Comparison of ENCODE assay signal across 21 cellular contexts in the genomic region with DNA sequence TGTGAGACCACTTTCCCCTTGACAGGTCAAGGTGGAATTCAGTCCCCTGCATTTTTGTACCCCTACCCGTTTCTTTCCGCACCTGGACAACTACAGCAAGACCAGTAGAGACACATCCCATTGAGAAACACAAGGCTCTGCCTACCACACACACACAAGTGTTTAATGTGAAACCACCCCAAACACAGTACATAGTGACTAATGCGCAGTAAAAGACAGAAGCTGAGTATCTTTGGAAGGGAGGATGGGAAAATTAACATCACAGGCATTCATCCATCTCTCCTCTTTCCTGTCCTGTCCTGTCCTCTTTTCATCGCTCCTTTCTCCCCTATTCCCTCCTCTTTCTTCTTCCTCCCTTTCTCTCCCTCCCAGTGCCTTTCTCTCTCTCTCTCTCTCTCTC.
"Had no signal": no experiment of that assay in that cellular context is flagged by ENCODE, and none has a peak within 500 bp of the region (broad histone marks: within the 10 kb centered on the region; RNA-seq: fewer than 3 reads in every experiment).

No MANE protein-coding gene starts in this region.

- H3K36me3 ChIP-seq: adrenal gland, gastroesophageal sphincter, heart left ventricle, left ventricle myocardium inferior, right atrium auricular region, tibial nerve, vagina, WERI-Rb-1 had no signal

- H3K27ac Mint-ChIP-seq: activated naive CD4-positive, alpha-beta T cell treated with anti-CD3 and anti-CD28 coated beads, Interleukin-2, amount 50 U/mL, for 72 hours; dendritic cell treated with granulocyte-macrophage colony-stimulating factor and Interleukin-4, amounts not matched to agents 40 ng/mL and 50 ng/mL, for 4 days; immature natural killer cell; progenitor cell of endocrine pancreas; stimulated activated naive CD8-positive, alpha-beta T cell treated with anti-CD3 and anti-CD28 coated beads, Interleukin-15, Interleukin-2, amounts not matched to agents 100 ng/mL and 50 ng/mL, for 24 hours; T-helper 17 cell had no signal

- DNase-seq: activated CD4-positive, alpha-beta T cell treated with anti-CD3 and anti-CD28 coated beads for 1 hour; activated gamma-delta T cell; adrenal gland; effector CD8-positive, alpha-beta T cell; heart left ventricle; immature natural killer cell; kidney glomerular epithelial cell; left ventricle myocardium inferior; occipital lobe; stimulated activated CD4-positive, alpha-beta T cell treated with anti-CD3 and anti-CD28 coated beads, Interleukin-2, amount 100 ng/mL, for 48 hours; T-helper 17 cell; WERI-Rb-1 had no signal

- H3K9me3 ChIP-seq: adrenal gland, gastroesophageal sphincter, heart left ventricle, left ventricle myocardium inferior, right atrium auricular region, tibial nerve, vagina had no signal

- H3K27me3 ChIP-seq: adrenal gland, right atrium auricular region, tibial nerve, vagina had no signal

- H3K4me1 Mint-ChIP-seq: immature natural killer cell, T-helper 17 cell had no signal

- H3K36me3 Mint-ChIP-seq: activated naive CD4-positive, alpha-beta T cell treated with anti-CD3 and anti-CD28 coated beads, Interleukin-2, amount 50 U/mL, for 72 hours had no signal

- FAIRE-seq: astrocyte had no signal

- H3K4me3 Mint-ChIP-seq: dendritic cell treated with granulocyte-macrophage colony-stimulating factor and Interleukin-4, amounts not matched to agents 40 ng/mL and 50 ng/mL, for 4 days; immature natural killer cell; stimulated activated naive CD8-positive, alpha-beta T cell treated with anti-CD3 and anti-CD28 coated beads, Interleukin-15, Interleukin-2, amounts not matched to agents 100 ng/mL and 50 ng/mL, for 24 hours; T-helper 17 cell had no signal

- H3K9me3 Mint-ChIP-seq: activated naive CD4-positive, alpha-beta T cell treated with anti-CD3 and anti-CD28 coated beads, Interleukin-2, amount 50 U/mL, for 72 hours; dendritic cell treated with granulocyte-macrophage colony-stimulating factor and Interleukin-4, amounts not matched to agents 40 ng/mL and 50 ng/mL, for 4 days; stimulated activated naive CD8-positive, alpha-beta T cell treated with anti-CD3 and anti-CD28 coated beads, Interleukin-15, Interleukin-2, amounts not matched to agents 100 ng/mL and 50 ng/mL, for 24 hours had no signal

- H3K4me1 ChIP-seq: adrenal gland, gastroesophageal sphincter, heart left ventricle, left ventricle myocardium inferior, right atrium auricular region, tibial nerve, vagina had no signal

- H3K27ac ChIP-seq: adrenal gland, gastroesophageal sphincter, heart left ventricle, left ventricle myocardium inferior, right atrium auricular region, tibial nerve, vagina, WERI-Rb-1 had no signal

- ATAC-seq: activated naive CD4-positive, alpha-beta T cell treated with anti-CD3 and anti-CD28 coated beads, Interleukin-2, amount 50 U/mL, for 72 hours; gastroesophageal sphincter; T-helper 17 cell had no signal

- H3K4me3 ChIP-seq: adrenal gland, gastroesophageal sphincter, heart left ventricle, left ventricle myocardium inferior, right atrium auricular region, tibial nerve, vagina had no signal
